Comparison of ENCODE assay signal across 29 cellular contexts in the genomic region with DNA sequence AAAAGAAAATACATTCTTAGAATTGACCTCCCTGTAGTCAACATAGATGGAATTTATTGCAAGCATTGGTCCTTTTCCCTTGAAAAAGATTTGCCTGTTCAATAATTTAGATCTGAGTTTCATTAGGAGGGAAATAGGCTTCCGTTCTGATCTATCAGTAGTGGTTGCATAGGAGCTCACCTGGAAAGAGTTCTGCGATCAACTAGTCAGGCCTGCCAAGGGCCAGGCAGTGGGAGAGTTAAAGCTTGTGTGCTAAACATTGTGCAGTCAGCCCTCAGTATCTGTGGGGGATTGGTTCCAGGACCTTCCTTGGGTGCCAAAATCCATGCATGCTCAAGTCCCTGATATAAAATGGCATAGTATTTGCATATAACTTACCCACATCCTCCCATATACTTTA.
"Had no signal": no experiment of that assay in that cellular context is flagged by ENCODE, and none has a peak within 500 bp of the region (broad histone marks: within the 10 kb centered on the region; RNA-seq: fewer than 3 reads in every experiment).

No MANE protein-coding gene starts in this region.

- H3K4me3 ChIP-seq: esophagus squamous epithelium, heart right ventricle, left ventricle myocardium inferior, lower lobe of right lung, prostate gland, right atrium auricular region, skin epidermis, thoracic aorta, tibial nerve, upper lobe of left lung had no signal

- ATAC-seq: effector memory CD8-positive, alpha-beta T cell; heart right ventricle; left colon; naive thymus-derived CD8-positive, alpha-beta T cell had no signal

- H3K4me1 ChIP-seq: prostate gland, tibial nerve had no signal

- H3K9me3 Mint-ChIP-seq: effector memory CD8-positive, alpha-beta T cell; immature natural killer cell; stimulated activated naive B cell treated with anti-CD40 and anti-IgM and Interleukin-4, amounts not matched to agents 10 μg/mL and 1 μg/mL and 100 μg/mL, for 72 hours; stimulated activated naive CD8-positive, alpha-beta T cell treated with anti-CD3 and anti-CD28 coated beads, Interleukin-15, Interleukin-2, amounts not matched to agents 100 ng/mL and 50 ng/mL, for 24 hours had no signal

- H3K9me3 ChIP-seq: esophagus squamous epithelium, heart right ventricle, left ventricle myocardium inferior, lower lobe of right lung, prostate gland, right atrium auricular region, thoracic aorta, tibial nerve, upper lobe of left lung had no signal

- H3K27me3 ChIP-seq: right atrium auricular region, tibial nerve, upper lobe of left lung had no signal

- DNase-seq: cortex of kidney; effector memory CD8-positive, alpha-beta T cell; erythroblast; esophagus squamous epithelium; foreskin melanocyte; glutamatergic neuron; heart right ventricle; hippocampal formation; immature natural killer cell; islet precursor cell; kidney glomerular epithelial cell; left ventricle myocardium inferior; lower lobe of right lung; naive thymus-derived CD8-positive, alpha-beta T cell; nephron progenitor cell; nucleus accumbens; stimulated activated CD4-positive, alpha-beta T cell treated with anti-CD3 and anti-CD28 coated beads, Interleukin-15, amount 100 ng/mL, for 24 hours; stimulated activated CD4-positive, alpha-beta T cell treated with anti-CD3 and anti-CD28 coated beads, Interleukin-2, amount 100 ng/mL, for 48 hours had no signal

- H3K4me3 Mint-ChIP-seq: effector memory CD8-positive, alpha-beta T cell; immature natural killer cell; naive thymus-derived CD8-positive, alpha-beta T cell; nephron progenitor cell; stimulated activated naive CD8-positive, alpha-beta T cell treated with anti-CD3 and anti-CD28 coated beads, Interleukin-15, Interleukin-2, amounts not matched to agents 100 ng/mL and 50 ng/mL, for 24 hours had no signal

- H3K27ac ChIP-seq: esophagus squamous epithelium, heart right ventricle, left ventricle myocardium inferior, lower lobe of right lung, prostate gland, right atrium auricular region, skin epidermis, thoracic aorta, tibial nerve, upper lobe of left lung had no signal

- FAIRE-seq: endometrium, urothelium cell line had no signal

- H3K4me1 Mint-ChIP-seq: immature natural killer cell had no signal

- H3K36me3 Mint-ChIP-seq: immature natural killer cell; naive thymus-derived CD8-positive, alpha-beta T cell had no signal

- H3K36me3 ChIP-seq: esophagus squamous epithelium, heart right ventricle, left ventricle myocardium inferior, lower lobe of right lung, prostate gland, right atrium auricular region, thoracic aorta, tibial nerve, upper lobe of left lung had no signal

- H3K27ac Mint-ChIP-seq: effector memory CD8-positive, alpha-beta T cell; immature natural killer cell; naive thymus-derived CD8-positive, alpha-beta T cell; nephron progenitor cell; stimulated activated naive B cell treated with anti-CD40 and anti-IgM and Interleukin-4, amounts not matched to agents 10 μg/mL and 1 μg/mL and 100 μg/mL, for 72 hours; stimulated activated naive CD8-positive, alpha-beta T cell treated with anti-CD3 and anti-CD28 coated beads, Interleukin-15, Interleukin-2, amounts not matched to agents 100 ng/mL and 50 ng/mL, for 24 hours had no signal
